Comparison of ENCODE assay signal across 8 cellular contexts in the genomic region with DNA sequence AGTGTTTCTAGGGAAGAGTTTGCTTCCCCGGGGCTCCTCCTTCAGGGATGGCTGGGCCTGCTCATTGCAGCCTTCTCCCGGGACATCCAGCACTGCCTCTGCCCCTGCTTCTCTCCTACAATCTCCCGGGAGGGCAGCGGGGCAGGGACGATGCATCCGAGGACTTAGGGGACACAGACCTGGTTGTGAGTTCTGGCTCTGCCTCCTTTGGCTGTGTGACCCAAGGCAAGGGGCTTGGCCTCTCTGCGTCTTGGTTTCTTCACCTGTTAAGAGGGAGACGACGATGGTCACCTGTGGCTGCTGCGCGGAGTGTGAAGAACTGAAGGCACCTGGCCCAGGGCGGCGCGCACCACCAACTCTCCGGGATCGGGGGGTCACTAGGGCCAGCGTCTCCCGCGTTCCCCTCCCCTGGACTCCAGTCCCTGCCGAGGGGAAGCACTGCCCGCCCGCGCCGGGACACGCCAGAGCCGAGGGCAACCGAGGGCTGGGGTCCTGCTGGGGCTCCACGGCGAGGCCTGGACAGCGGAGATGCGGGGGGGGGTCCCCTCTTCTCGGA. TPM values are rescaled to one million over a fixed set of nuclear protein-coding genes. Genes with fewer than 3 reads are reported as not detected.
DNase-seq lines count a peak whose midpoint lies in the region; ATAC-seq and TF ChIP-seq lines count a peak whose summit lies in the region.

No MANE protein-coding gene starts in this region.

- ATAC-seq in HG03108 (IDR thresholded peaks at IDR 0.05; ENCODE audit: unreplicated experiment): no peak

- no peak overlapping the region for H3K27ac ChIP-seq in Karpas-422 (ENCODE audit: low read length)
- no peak overlapping the region for H3K27ac ChIP-seq in esophagus (ENCODE audit: low read depth in 2 of 2, low read length in 1 of 2)

- H3K36me3 ChIP-seq in Karpas-422 (ENCODE audit: insufficient read depth, low read length) (no peaks in the 10 kb centered on the region), esophagus (ENCODE audit: control insufficient read depth in 2 of 2, insufficient read depth in 2 of 2, low read length in 1 of 2) (no peaks in the 10 kb centered on the region), neuron (ENCODE audit: insufficient read depth, low read length) (no peaks in the 10 kb centered on the region)

- H3K79me2 ChIP-seq in Karpas-422 (ENCODE audit: low read length): no peaks in the 10 kb centered on the region

- no peaks in the 10 kb centered on the region for H4K20me1 ChIP-seq in Karpas-422 (ENCODE audit: insufficient read depth, low read depth, low read length)

- H2AFZ ChIP-seq in Karpas-422 (ENCODE audit: low read length) (peak overlapping the region; percentile 77; the same call in 1 of the 2 replicates), neuron (ENCODE audit: low read depth, low read length) (no peak overlapping the region)

- 5 to 8% methylated on average over 31 to 32 of the region's 32 CpGs for WGBS in esophagus, 2 donors

- H3K27me3 ChIP-seq in Karpas-422 (ENCODE audit: low read length) (no peaks in the 10 kb centered on the region), esophagus (ENCODE audit: control insufficient read depth in 1 of 2, insufficient read depth in 2 of 2, low read length in 2 of 2) (no peaks in the 10 kb centered on the region), neuron (ENCODE audit: insufficient read depth, low read length) (peaks cover 43% of the 10 kb centered on the region)

- H3K4me1 ChIP-seq in Karpas-422 (ENCODE audit: low read length) (peaks cover 44% of the 10 kb centered on the region), esophagus (ENCODE audit: control insufficient read depth in 2 of 2, insufficient read depth in 2 of 2, low read length in 1 of 2) (peaks cover 2 to 8% of the 10 kb centered on the region in 2 donors), neuron (ENCODE audit: insufficient read depth, low read length) (no peaks in the 10 kb centered on the region)

- no peaks in the 10 kb centered on the region for H3K9me3 ChIP-seq in Karpas-422 (ENCODE audit: low read length)
- H3K9me3 ChIP-seq in esophagus (ENCODE audit: control insufficient read depth in 2 of 2, insufficient read depth in 1 of 2, low read depth in 1 of 2, low read length in 1 of 2): no peaks in the 10 kb centered on the region
- peaks cover 6% of the 10 kb centered on the region for H3K9me3 ChIP-seq in neuron (ENCODE audit: low read length)

- no peak for TF ChIP-seq CTCF in GM12864 (IDR thresholded peaks at IDR 0.05; ENCODE audit: low read depth, low read length, missing control alignments)

- no peak for DNase-seq in GM12864 (ENCODE audit: low read depth)
- no peak for DNase-seq in Karpas-422
- no peak for DNase-seq in NCI-H774 (lab: John Stamatoyannopoulos, UW)
- no peak for DNase-seq in glomerular visceral epithelial cell (ENCODE audit: extremely low spot score)
- DNase-seq in NCI-H510A treated with DMSO at 0.1 percent for 48 hours (lab: John Stamatoyannopoulos, UW): no peak

- peak overlapping the region; percentile 71 for H3K9ac ChIP-seq in Karpas-422 (ENCODE audit: low read length)

- H3K9me2 ChIP-seq in Karpas-422 (replicated peaks; ENCODE audit: insufficient read depth, low read length): no peaks in the 10 kb centered on the region

- H3K4me3 ChIP-seq in GM12864 (ENCODE audit: low read depth, low read length): peak overlapping the region; percentile 86
- peak overlapping the region; percentile 76 for H3K4me3 ChIP-seq in Karpas-422 (ENCODE audit: low read length)
- H3K4me3 ChIP-seq in esophagus (ENCODE audit: low read depth in 1 of 2, low read length in 2 of 2): peak overlapping the region; percentile 45 to 54
- peak overlapping the region; percentile 9 for H3K4me3 ChIP-seq in neuron (ENCODE audit: low read length)

- H3K4me2 ChIP-seq in Karpas-422 (ENCODE audit: low read depth, low read length, poor library complexity, severe bottlenecking): peak overlapping the region; percentile 95

RNA-seq across cellular contexts. Expression of a gene that starts 0.4 kb away (rescaled TPM):
- 5.1 and 11.5 TPM in 2 replicates for total RNA-seq in Karpas-422 (2014; rRNA removed; shearing (Covaris generic); ENCODE audit: low replicate concordance)
- polyA plus RNA-seq in esophagus: 1 to 10 TPM; 1.3 to 1.4 TPM

RNA-seq across cellular contexts. Expression of a gene that starts 54.2 kb away (rescaled TPM):
- 128 and 248 TPM in 2 replicates for total RNA-seq in Karpas-422 (2014; rRNA removed; shearing (Covaris generic); ENCODE audit: low replicate concordance)
- polyA plus RNA-seq in esophagus: 10 to 100 TPM; 63.2 to 65.3 TPM

Comparison
In these comparisons a context has a peak if more than half of its experiments do, and no peak if none do; other contexts are left out.
1. H3K4me3 ChIP-seq: peak in every context shown above with its lines; median percentile 86 in GM12864; 76 in Karpas-422; 50 in esophagus; 9 in neuron.